Comparison of ENCODE assay signal across 9 cellular contexts in genomic region chr9:122463828-122464632, GRCh38. TPM values are rescaled to one million over a fixed set of nuclear protein-coding genes. Genes with fewer than 3 reads are reported as not detected.
DNase-seq lines count a peak whose midpoint lies in the region; ATAC-seq, FAIRE-seq and TF ChIP-seq lines count a peak whose summit lies in the region.
"Had no signal": no experiment of that assay in that cellular context is flagged by ENCODE, and none has a peak within 500 bp of the region (broad histone marks: within the 10 kb centered on the region; RNA-seq: fewer than 3 reads in every experiment).

No MANE protein-coding gene starts in this region.

- no TSS peak for BruUV-seq in endothelial cell of umbilical vein (replicated peaks; lab: Mats Ljungman, UMichigan)

- H3K9ac ChIP-seq in SK-N-MC (ENCODE audit: insufficient read length) (no peak overlapping the region), endothelial cell of umbilical vein (replicated peaks; ENCODE audit: extremely low read depth, insufficient read depth, low read length) (peak overlapping the region; percentile 67), smooth muscle cell (ENCODE audit: low read depth) (no peak overlapping the region)

- peak overlapping the region; percentile 95 for H2AFZ ChIP-seq in endothelial cell of umbilical vein (ENCODE audit: low read depth, low read length)
- peak overlapping the region; percentile 35 for H2AFZ ChIP-seq in smooth muscle cell (ENCODE audit: low read depth)

- TF ChIP-seq EP300 in Ishikawa (IDR thresholded peaks at IDR 0.05; ENCODE audit: borderline replicate concordance), result no peak

- H3K27ac ChIP-seq in SK-N-MC (no peak overlapping the region), endothelial cell of umbilical vein (ENCODE audit: insufficient read depth, low read depth, low read length) (no peak overlapping the region), smooth muscle cell (ENCODE audit: low read depth) (no peak overlapping the region)

- H3K4me1 ChIP-seq in endothelial cell of umbilical vein (ENCODE audit: control insufficient read depth, extremely low read depth, insufficient read depth, low read length) (peaks cover 7% of the 10 kb centered on the region), smooth muscle cell (ENCODE audit: low read depth) (no peaks in the 10 kb centered on the region)

- dilution Hi-C loops in endothelial cell of umbilical vein (cut with MboI; ENCODE audit: extremely low pct_ligation_motif_present, low sequenced_read_pairs), result no loop called here

- H3K79me2 ChIP-seq in endothelial cell of umbilical vein (ENCODE audit: control insufficient read depth, insufficient read depth, low read length), result no peaks in the 10 kb centered on the region
- no peaks in the 10 kb centered on the region for H3K79me2 ChIP-seq in smooth muscle cell (ENCODE audit: low read depth)

- peak; percentile 33 for FAIRE-seq in GM12892 (lab: Jason Lieb, UNC)
- FAIRE-seq in endothelial cell of umbilical vein (lab: Jason Lieb, UNC), result no peak

- WGBS in smooth muscle cell (ENCODE audit: low lambda C conversion rate), result 77% methylated on average over 10 of the region's 10 CpGs

- H3K27me3 ChIP-seq in endothelial cell of umbilical vein (ENCODE audit: control insufficient read depth in 2 of 2, insufficient read depth in 2 of 2, low read length in 2 of 2) (peaks cover 6 to 43% of the 10 kb centered on the region in 2 experiments), smooth muscle cell (ENCODE audit: low read depth) (peaks cover 5% of the 10 kb centered on the region)

- TF ChIP-seq POLR2A in GM12892 (IDR thresholded peaks at IDR 0.05; ENCODE audit: low read depth, low read length) (no peak; the same call in 1 of the 2 replicates), endothelial cell of umbilical vein (IDR thresholded peaks at IDR 0.05; ENCODE audit: low read depth, low read length) (no peak)

- no peaks in the 10 kb centered on the region for H3F3A ChIP-seq in smooth muscle cell (ENCODE audit: low read depth)

- peak overlapping the region; percentile 98 for H3K4me2 ChIP-seq in endothelial cell of umbilical vein (ENCODE audit: insufficient read depth, low read length)
- peak overlapping the region; percentile 68 for H3K4me2 ChIP-seq in smooth muscle cell

- CTCF ChIA-PET in AG04449 (lab: Yijun Ruan, JAX) (interaction anchor here (0.7 to 9.0 kb wide), 19 partner anchors 8 to 886 kb away, joined by 3 to 242 read pairs (median 5); no protein-coding TSS in a partner anchor), endothelial cell of umbilical vein (lab: Charles Lee) (interaction anchor here (0.5 to 4.7 kb wide), 15 partner anchors 8 to 886 kb away, joined by 3 to 97 read pairs (median 7); no protein-coding TSS in a partner anchor)

- no peak for TF ChIP-seq CTCF in AG04449 (IDR thresholded peaks at IDR 0.05; ENCODE audit: insufficient read depth, low read length, missing control alignments)
- TF ChIP-seq CTCF in endothelial cell of umbilical vein (IDR thresholded peaks at IDR 0.05; ENCODE audit: extremely low read depth in 1 of 2, insufficient read depth in 1 of 2, low read depth in 1 of 2, low read length in 2 of 2), result peak; percentile 20 to 22
- no peak for TF ChIP-seq CTCF in smooth muscle cell (IDR thresholded peaks at IDR 0.05; ENCODE audit: borderline replicate concordance, insufficient read depth, poor library complexity, severe bottlenecking)

- H3K36me3 ChIP-seq in SK-N-MC (ENCODE audit: insufficient read depth, low read length) (no peaks in the 10 kb centered on the region), endothelial cell of umbilical vein (ENCODE audit: control insufficient read depth in 2 of 2, extremely low read depth in 1 of 2, insufficient read depth in 2 of 2, low read length in 2 of 2) (no peaks in the 10 kb centered on the region), smooth muscle cell (ENCODE audit: low read depth) (no peaks in the 10 kb centered on the region)

- H3K9me1 ChIP-seq in endothelial cell of umbilical vein (replicated peaks; ENCODE audit: control insufficient read depth, extremely low read depth, insufficient read depth, low read length), result no peaks in the 10 kb centered on the region

- H3K9me3 ChIP-seq in SK-N-MC (ENCODE audit: low read depth, low read length), result no peaks in the 10 kb centered on the region
- no peaks in the 10 kb centered on the region for H3K9me3 ChIP-seq in endothelial cell of umbilical vein (replicated peaks; ENCODE audit: control insufficient read depth, insufficient read depth, low read length)
- H3K9me3 ChIP-seq in smooth muscle cell (replicated peaks; ENCODE audit: low read depth), result no peaks in the 10 kb centered on the region

- peak overlapping the region; percentile 47 for H3K4me3 ChIP-seq in AG04449 (ENCODE audit: low read depth, low read length)
- peak overlapping the region; percentile 64 for H3K4me3 ChIP-seq in SK-N-MC
- peak overlapping the region in 1 of 3 experiments; percentile 89 for H3K4me3 ChIP-seq in endothelial cell of umbilical vein (replicated peaks in 1 of 3; ENCODE audit: insufficient read depth in 1 of 3, low read depth in 1 of 3, low read length in 3 of 3)
- H3K4me3 ChIP-seq in smooth muscle cell, result no peak overlapping the region

- POLR2A ChIA-PET in AG04449 (lab: Yijun Ruan, JAX) (no interaction called here), endothelial cell of umbilical vein (lab: Charles Lee) (no interaction called here)

- H4K20me1 ChIP-seq in endothelial cell of umbilical vein (replicated peaks; ENCODE audit: control insufficient read depth, extremely low read depth, insufficient read depth, low read length) (no peaks in the 10 kb centered on the region), smooth muscle cell (ENCODE audit: low read depth) (no peaks in the 10 kb centered on the region)

- intact Hi-C loops in endothelial cell of umbilical vein (cut with micrococcal nuclease), result no loop called here

- 0 out of 2 replicates have a peak, but pooled peaks have one; percentile 6 for TF ChIP-seq RAD21 in Ishikawa (IDR thresholded peaks at IDR 0.05; ENCODE audit: low read depth)

- no peak for ATAC-seq in HG03521 (IDR thresholded peaks at IDR 0.05; ENCODE audit: unreplicated experiment)

- DNase-seq in AG04449 (ENCODE audit: low read depth, low spot score) (no peak), GM12892 (ENCODE audit: insufficient read length) (no peak), SK-N-MC (ENCODE audit: low read depth, low spot score) (no peak), endothelial cell of umbilical vein (ENCODE audit: low read depth, low spot score) (no peak), smooth muscle cell (lab: John Stamatoyannopoulos, UW; ENCODE audit: unreplicated experiment) (no peak), mesenteric fat pad (ENCODE audit: low spot score) (no peak)

TF ChIP-seq in Ishikawa, 13 proteins besides CTCF, POLR2A, EP300 and RAD21 (continues in another document):
- no peak for TF ChIP-seq MAX (IDR thresholded peaks at IDR 0.05)

TF ChIP-seq in endothelial cell of umbilical vein, 7 proteins besides CTCF, POLR2A, EP300 and RAD21:
- TF ChIP-seq POLR2AphosphoS5 (IDR thresholded peaks at IDR 0.05; ENCODE audit: insufficient read depth, low read depth, low read length) (no peak), JUN (IDR thresholded peaks at IDR 0.05; ENCODE audit: borderline replicate concordance, insufficient read depth, insufficient read length, low read depth) (no peak), MAX (IDR thresholded peaks at IDR 0.05; ENCODE audit: insufficient read depth, insufficient read length) (no peak), GATA2 (IDR thresholded peaks at IDR 0.05; ENCODE audit: insufficient read depth, insufficient read length, low read depth, low read length) (no peak), MYC (IDR thresholded peaks at IDR 0.05; ENCODE audit: low read depth, low read length) (no peak), FOS (IDR thresholded peaks at IDR 0.05; ENCODE audit: borderline replicate concordance, insufficient read depth, low read length) (no peak), EZH2 (IDR thresholded peaks at IDR 0.05; ENCODE audit: borderline replicate concordance, low read depth, low read length, severe bottlenecking) (no peak)
TF ChIP-seq in endothelial cell of umbilical vein: peak in this region for 0.

RNA-seq across cellular contexts. Expression of gene OR1J1, which starts 13.7 kb away (rescaled TPM):
- polyA plus RNA-seq in GM12892 (2012; ENCODE audit: missing spikeins), result not detected
- not detected in 2 replicates for total RNA-seq in endothelial cell of umbilical vein
- not detected in 2 replicates for polyA plus RNA-seq in endothelial cell of umbilical vein
- polyA plus RNA-seq in endothelial cell of umbilical vein (2011; cell fraction: cytosol; rRNA removed), result not detected in 2 replicates
- polyA plus RNA-seq in endothelial cell of umbilical vein (2011; cell fraction: nucleus; rRNA removed), result not detected in 2 replicates
- not detected in 2 replicates for polyA plus RNA-seq in endothelial cell of umbilical vein (2012)
- not detected in 2 replicates for polyA minus RNA-seq in endothelial cell of umbilical vein
- polyA minus RNA-seq in endothelial cell of umbilical vein (2011; cell fraction: cytosol; rRNA and poly(A)+ RNA removed), result not detected
- polyA minus RNA-seq in endothelial cell of umbilical vein (2011; cell fraction: nucleus; rRNA and poly(A)+ RNA removed), result not detected in 2 replicates
- total RNA-seq in smooth muscle cell, result not detected in 2 replicates
- polyA plus RNA-seq in smooth muscle cell, result not detected in 2 replicates
- not detected for total RNA-seq in mesenteric fat pad
- total RNA-seq: lung had no signal
- polyA plus RNA-seq: lung had no signal

RNA-seq across cellular contexts. Expression of gene OR1J2, which starts 46.6 kb away (rescaled TPM):
- not detected for polyA plus RNA-seq in GM12892 (2012; ENCODE audit: missing spikeins)
- total RNA-seq in endothelial cell of umbilical vein (not detected in 2 replicates), smooth muscle cell (not detected in 2 replicates), mesenteric fat pad (not detected)
- polyA plus RNA-seq in endothelial cell of umbilical vein (not detected in 2 replicates), smooth muscle cell (not detected in 2 replicates)
- polyA plus RNA-seq in endothelial cell of umbilical vein (2011; cell fraction: cytosol; rRNA removed), result not detected in 2 replicates
- not detected in 2 replicates for polyA plus RNA-seq in endothelial cell of umbilical vein (2011; cell fraction: nucleus; rRNA removed)
- polyA plus RNA-seq in endothelial cell of umbilical vein (2012), result not detected in 2 replicates
- polyA minus RNA-seq in endothelial cell of umbilical vein, result not detected in 2 replicates
- polyA minus RNA-seq in endothelial cell of umbilical vein (2011; cell fraction: cytosol; rRNA and poly(A)+ RNA removed), result not detected
- polyA minus RNA-seq in endothelial cell of umbilical vein (2011; cell fraction: nucleus; rRNA and poly(A)+ RNA removed), result not detected in 2 replicates
- total RNA-seq: lung had no signal
- polyA plus RNA-seq: lung had no signal

RNA-seq across cellular contexts. Expression of gene OR1J4, which starts 54.9 kb away (rescaled TPM):
- polyA plus RNA-seq in GM12892 (2012; ENCODE audit: missing spikeins), result not detected
- total RNA-seq in endothelial cell of umbilical vein, result not detected in 2 replicates
- not detected in 2 replicates for polyA plus RNA-seq in endothelial cell of umbilical vein
- polyA plus RNA-seq in endothelial cell of umbilical vein (2011; cell fraction: cytosol; rRNA removed), result not detected in 2 replicates
- not detected in 2 replicates for polyA plus RNA-seq in endothelial cell of umbilical vein (2011; cell fraction: nucleus; rRNA removed)
- polyA plus RNA-seq in endothelial cell of umbilical vein (2012), result not detected in 2 replicates
- not detected in 2 replicates for polyA minus RNA-seq in endothelial cell of umbilical vein
- polyA minus RNA-seq in endothelial cell of umbilical vein (2011; cell fraction: cytosol; rRNA and poly(A)+ RNA removed), result not detected
- polyA minus RNA-seq in endothelial cell of umbilical vein (2011; cell fraction: nucleus; rRNA and poly(A)+ RNA removed), result not detected in 2 replicates
- not detected in 2 replicates for total RNA-seq in smooth muscle cell
- polyA plus RNA-seq in smooth muscle cell, result not detected in 2 replicates
- total RNA-seq in mesenteric fat pad, result not detected
- total RNA-seq: lung had no signal
- polyA plus RNA-seq: lung had no signal

Comparison
In these comparisons a context has a peak if more than half of its experiments do, and no peak if none do; other contexts are left out.
1. CTCF ChIP-seq: peak in endothelial cell of umbilical vein (2 of 2); none in AG04449 (single experiment) and smooth muscle cell (single experiment).